ENCODE assay signal across 1 cellular context in genomic region chr9:107286057-107286456, GRCh38.
TF ChIP-seq lines count a peak whose summit lies in the region.

No MANE protein-coding gene starts in this region.

TF ChIP-seq in GM23338, 12 proteins besides CTCF, POLR2A, EP300 and RAD21 (continued from another document):
- TF ChIP-seq REST (IDR thresholded peaks at IDR 0.05; ENCODE audit: unreplicated experiment) (no peak), CREB1 (CRISPR knock-in tag; IDR thresholded peaks at IDR 0.05; ENCODE audit: low read depth) (no peak), EZH2 (IDR thresholded peaks at IDR 0.05; ENCODE audit: low read depth, unreplicated experiment) (no peak), ETS1 (IDR thresholded peaks at IDR 0.05) (no peak), EZH2phosphoT487 (IDR thresholded peaks at IDR 0.05; ENCODE audit: unreplicated experiment) (no peak), ZNF331 (CRISPR knock-in tag; IDR thresholded peaks at IDR 0.05; ENCODE audit: low read depth) (no peak), POLR2AphosphoS5 (IDR thresholded peaks at IDR 0.05; ENCODE audit: low read depth) (no peak)
